In genomic region chr9:20382460-20383071, GRCh38 we compare ENCODE assay signal across 10 cellular contexts.
DNase-seq lines count a peak whose midpoint lies in the region; ATAC-seq lines count a peak whose summit lies in the region.
"Had no signal": no experiment of that assay in that cellular context is flagged by ENCODE, and none has a peak within 500 bp of the region (broad histone marks: within the 10 kb centered on the region; RNA-seq: fewer than 3 reads in every experiment).

No MANE protein-coding gene starts in this region.

- H3K4me3 ChIP-seq in SJCRH30: no peak overlapping the region
- H3K4me3 ChIP-seq: BLaER1 had no signal

- peaks cover 25% of the 10 kb centered on the region for H3K4me1 ChIP-seq in SJCRH30
- H3K4me1 ChIP-seq: BLaER1 had no signal

- DNase-seq in NCI-H510A treated with DMSO at 0.1 percent for 48 hours (lab: John Stamatoyannopoulos, UW) (peak; percentile 62), NCI-H510A (lab: John Stamatoyannopoulos, UW) (no peak), SJCRH30 (peak; percentile 22 to 74), non-pigmented ciliary epithelial cell (ENCODE audit: low read depth) (peak; percentile 9), medulla oblongata (ENCODE audit: extremely low spot score) (no peak), NCI-H2196 (lab: John Stamatoyannopoulos, UW; ENCODE audit: unreplicated experiment) (no peak)
- DNase-seq: natural killer cell had no signal

- H3K9me3 ChIP-seq in SJCRH30 (replicated peaks): no peaks in the 10 kb centered on the region
- H3K9me3 ChIP-seq: BLaER1 had no signal

- no peaks in the 10 kb centered on the region for H3K27me3 ChIP-seq in SJCRH30
- H3K27me3 ChIP-seq: BLaER1 had no signal

- peak overlapping the region; percentile 2; the same call in 1 of the 2 replicates for H3K27ac ChIP-seq in SJCRH30
- H3K27ac ChIP-seq: BLaER1 had no signal

- no peaks in the 10 kb centered on the region for H3K36me3 ChIP-seq in SJCRH30
- H3K36me3 ChIP-seq: BLaER1 had no signal

- ATAC-seq in HG02763 (IDR thresholded peaks at IDR 0.05; ENCODE audit: unreplicated experiment) (peak; percentile 52), GM19455 (IDR thresholded peaks at IDR 0.05; ENCODE audit: unreplicated experiment) (no peak)
- ATAC-seq: natural killer cell had no signal

Comparison
In these comparisons a context has a peak if more than half of its experiments do, and no peak if none do; other contexts are left out.
1. DNase-seq: peak in NCI-H510A treated with DMSO at 0.1 percent for 48 hours (single experiment), SJCRH30 (2 of 2) and non-pigmented ciliary epithelial cell (single experiment); none in NCI-H510A (single experiment), medulla oblongata (single experiment) and NCI-H2196 (single experiment).